8 cellular contexts compared by ENCODE assay signal in genomic region chr22:31676700-31677099, GRCh38. TPM values are rescaled to one million over a fixed set of nuclear protein-coding genes. Genes with fewer than 3 reads are reported as not detected.
A peak's percentile ranks its signal among the peaks of the same experiment; 100 is the strongest.
DNase-seq lines count a peak whose midpoint lies in the region; ATAC-seq, FAIRE-seq and TF ChIP-seq lines count a peak whose summit lies in the region.

No MANE protein-coding gene starts in this region.

- H3K9me2 ChIP-seq in HCT116 (ENCODE audit: insufficient read depth) = no peaks in the 10 kb centered on the region

- TF ChIP-seq RAD21 in HCT116 (IDR thresholded peaks at IDR 0.05; ENCODE audit: low read depth) = no peak

- H3K27ac ChIP-seq in HCT116 (ENCODE audit: low read depth, low read length) = peak overlapping the region; percentile 49

- H3K27me3 ChIP-seq in HCT116 (ENCODE audit: insufficient read depth, low read length) = no peaks in the 10 kb centered on the region

- no peak for TF ChIP-seq CTCF in HCT116 (IDR thresholded peaks at IDR 0.05 in 2 of 3, conservative IDR thresholded peaks at IDR 0.05 in 1 of 3; ENCODE audit: borderline replicate concordance in 1 of 3, insufficient read depth in 1 of 3, low read depth in 2 of 3, low read length in 2 of 3)

- DNase-seq in ELF-1 (ENCODE audit: low read depth, low spot score) (peak; percentile 98), HCT116 (ENCODE audit: low read depth, low spot score) (peak; percentile 92), NCI-H345 (lab: John Stamatoyannopoulos, UW) (peak; percentile 91), epidermal melanocyte (ENCODE audit: insufficient read length, low spot score) (peak; percentile 91), mucosa of gallbladder (ENCODE audit: low spot score) (peak; percentile 96), H54 (ENCODE audit: insufficient read length, low spot score) (no peak)
- peak; percentile 86 for DNase-seq in activated CD8-positive, alpha-beta memory T cell treated with anti-CD3 and anti-CD28 coated beads, Interleukin-2, amount 50 U/mL, for 24 hours (ENCODE audit: extremely low read depth)
- peak; percentile 74 to 84 for DNase-seq in stimulated activated CD8-positive, alpha-beta memory T cell treated with anti-CD3 and anti-CD28 coated beads, Interleukin-2, amount 100 ng/mL, for 1 hour (ENCODE audit: low read depth in 2 of 2)

- H3K4me1 ChIP-seq in HCT116 (ENCODE audit: control insufficient read depth in 1 of 2, insufficient read depth in 2 of 2, low read length in 2 of 2) = peaks cover 12 to 25% of the 10 kb centered on the region in 2 experiments

- intact Hi-C loops in HCT116 (cut with micrococcal nuclease) = no loop called here

- peak overlapping the region; percentile 23 to 51 for H3K4me3 ChIP-seq in HCT116 (replicated peaks in 1 of 2; ENCODE audit: low read depth in 1 of 2, low read length in 2 of 2)

- no peaks in the 10 kb centered on the region for H4K20me1 ChIP-seq in HCT116 (ENCODE audit: insufficient read depth)

- TF ChIP-seq POLR2A in HCT116 (IDR thresholded peaks at IDR 0.05; ENCODE audit: borderline replicate concordance, extremely low read depth, insufficient read depth, insufficient read length) = no peak
- TF ChIP-seq POLR2A in H54 (IDR thresholded peaks at IDR 0.05; ENCODE audit: low read depth, low read length) = no peak

- no peak overlapping the region for H2AFZ ChIP-seq in HCT116 (ENCODE audit: low read depth, low read length, poor library complexity, severe bottlenecking)

- H3K9me3 ChIP-seq in HCT116 (ENCODE audit: control insufficient read depth in 1 of 2, insufficient read depth in 1 of 2, low read depth in 1 of 2, low read length in 2 of 2) = no peaks in the 10 kb centered on the region; a peak in 1 of 4 replicates

- RAD21 ChIA-PET in HCT116 (lab: Charles Lee; ENCODE audit: low non-redundant PET in 1 of 2, low total read pairs in 2 of 2, uncharacterized antibody in 2 of 2, unreplicated experiment in 2 of 2) = interaction anchor here (0.6 to 1.3 kb wide), 4 partner anchors 11 to 316 kb away, joined by 3 to 5 read pairs (median 5); no protein-coding TSS in a partner anchor

- H3K79me2 ChIP-seq in HCT116 (ENCODE audit: insufficient read depth, low read length) = no peaks in the 10 kb centered on the region

- peak; percentile 100 for ATAC-seq in HCT116

- peak overlapping the region; percentile 54 for H3K9ac ChIP-seq in HCT116 (ENCODE audit: low read length)

- CTCF ChIA-PET in HCT116 (lab: Charles Lee) = interaction anchor here (0.7 to 2.8 kb wide), 4 partner anchors 11 to 301 kb away, joined by 3 to 16 read pairs (median 10); partner anchors contain the start of gene PISD

- BruUV-seq in HCT116 (replicated peaks; lab: Mats Ljungman, UMichigan) = no TSS peak

- H3K4me2 ChIP-seq in HCT116 (ENCODE audit: low read length) = peak overlapping the region; percentile 71

- POLR2A ChIA-PET in HCT116 (lab: Charles Lee) = interaction anchor here (0.6 to 3.1 kb wide), 6 partner anchors 8 to 77 kb away, joined by 3 to 16 read pairs (median 4); partner anchors contain the start of genes DEPDC5 and PISD

- H3K36me3 ChIP-seq in HCT116 (ENCODE audit: control insufficient read depth in 1 of 2, insufficient read depth in 2 of 2, low read length in 2 of 2) = no peaks in the 10 kb centered on the region

- no peak for FAIRE-seq in H54 (lab: Jason Lieb, UNC)

TF ChIP-seq in HCT116, 20 proteins besides CTCF, POLR2A, EP300 and RAD21:
- TF ChIP-seq JUND (IDR thresholded peaks at IDR 0.05) (no peak), EZH2 (IDR thresholded peaks at IDR 0.05) (no peak), EZH2phosphoT487 (IDR thresholded peaks at IDR 0.05; ENCODE audit: borderline replicate concordance) (no peak), ZNF274 (IDR thresholded peaks at IDR 0.05; ENCODE audit: low read depth, low read length) (no peak), ATF3 (IDR thresholded peaks at IDR 0.05) (no peak), POLR2AphosphoS5 (IDR thresholded peaks at IDR 0.05; ENCODE audit: low read depth, low read length) (peak; percentile 58), ZFX (IDR thresholded peaks at IDR 0.05) (no peak), SP1 (IDR thresholded peaks at IDR 0.05; ENCODE audit: low read depth) (peak; percentile 31; the same call in 1 of the 2 replicates), YY1 (IDR thresholded peaks at IDR 0.05; ENCODE audit: extremely low read depth, insufficient replicate concordance, low read depth, low read length) (no peak), ELF1 (IDR thresholded peaks at IDR 0.05; ENCODE audit: borderline replicate concordance, low read depth) (peak; percentile 82)
- TF ChIP-seq, protein P1, sequence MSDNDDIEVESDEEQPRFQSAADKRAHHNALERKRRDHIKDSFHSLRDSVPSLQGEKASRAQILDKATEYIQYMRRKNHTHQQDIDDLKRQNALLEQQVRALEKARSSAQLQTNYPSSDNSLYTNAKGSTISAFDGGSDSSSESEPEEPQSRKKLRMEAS (IDR thresholded peaks at IDR 0.05) = peak; percentile 96
- TF ChIP-seq, protein P2, sequence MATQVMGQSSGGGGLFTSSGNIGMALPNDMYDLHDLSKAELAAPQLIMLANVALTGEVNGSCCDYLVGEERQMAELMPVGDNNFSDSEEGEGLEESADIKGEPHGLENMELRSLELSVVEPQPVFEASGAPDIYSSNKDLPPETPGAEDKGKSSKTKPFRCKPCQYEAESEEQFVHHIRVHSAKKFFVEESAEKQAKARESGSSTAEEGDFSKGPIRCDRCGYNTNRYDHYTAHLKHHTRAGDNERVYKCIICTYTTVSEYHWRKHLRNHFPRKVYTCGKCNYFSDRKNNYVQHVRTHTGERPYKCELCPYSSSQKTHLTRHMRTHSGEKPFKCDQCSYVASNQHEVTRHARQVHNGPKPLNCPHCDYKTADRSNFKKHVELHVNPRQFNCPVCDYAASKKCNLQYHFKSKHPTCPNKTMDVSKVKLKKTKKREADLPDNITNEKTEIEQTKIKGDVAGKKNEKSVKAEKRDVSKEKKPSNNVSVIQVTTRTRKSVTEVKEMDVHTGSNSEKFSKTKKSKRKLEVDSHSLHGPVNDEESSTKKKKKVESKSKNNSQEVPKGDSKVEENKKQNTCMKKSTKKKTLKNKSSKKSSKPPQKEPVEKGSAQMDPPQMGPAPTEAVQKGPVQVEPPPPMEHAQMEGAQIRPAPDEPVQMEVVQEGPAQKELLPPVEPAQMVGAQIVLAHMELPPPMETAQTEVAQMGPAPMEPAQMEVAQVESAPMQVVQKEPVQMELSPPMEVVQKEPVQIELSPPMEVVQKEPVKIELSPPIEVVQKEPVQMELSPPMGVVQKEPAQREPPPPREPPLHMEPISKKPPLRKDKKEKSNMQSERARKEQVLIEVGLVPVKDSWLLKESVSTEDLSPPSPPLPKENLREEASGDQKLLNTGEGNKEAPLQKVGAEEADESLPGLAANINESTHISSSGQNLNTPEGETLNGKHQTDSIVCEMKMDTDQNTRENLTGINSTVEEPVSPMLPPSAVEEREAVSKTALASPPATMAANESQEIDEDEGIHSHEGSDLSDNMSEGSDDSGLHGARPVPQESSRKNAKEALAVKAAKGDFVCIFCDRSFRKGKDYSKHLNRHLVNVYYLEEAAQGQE (IDR thresholded peaks at IDR 0.05; ENCODE audit: low read depth) = no peak

RNA-seq across cellular contexts. Expression of gene PISD, which starts 14.7 kb away (rescaled TPM):
- 47.1 TPM for total RNA-seq in HCT116 (2021; ENCODE audit: unreplicated experiment)
- polyA plus RNA-seq in HCT116 (2012) = 31.1 and 33.8 TPM in 2 replicates
- 57.8 TPM for total RNA-seq in mucosa of gallbladder
